In the genomic region with DNA sequence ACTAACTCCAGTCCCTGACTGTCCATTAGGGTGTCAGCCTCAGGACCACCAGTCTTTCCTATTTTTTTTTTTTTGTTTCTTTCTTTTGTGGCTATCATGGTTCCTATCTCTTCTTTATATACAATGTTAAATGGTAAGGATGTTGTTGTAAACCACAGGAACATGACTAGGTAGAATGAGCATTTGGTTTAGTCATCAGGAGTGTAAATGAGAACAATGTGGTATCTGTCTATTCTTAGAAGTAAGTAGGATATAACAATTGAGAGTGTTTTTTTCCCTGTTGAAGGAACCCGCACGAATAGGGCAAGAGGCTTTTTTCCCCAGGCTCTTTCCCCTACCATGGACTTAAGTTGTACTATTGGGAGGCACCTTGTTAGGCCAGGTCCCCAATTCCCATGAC, we compare ENCODE assay signal across 22 cellular contexts.
DNase-seq lines count a peak whose midpoint lies in the region; ATAC-seq and TF ChIP-seq lines count a peak whose summit lies in the region.
"Had no signal": no experiment of that assay in that cellular context is flagged by ENCODE, and none has a peak within 500 bp of the region (broad histone marks: within the 10 kb centered on the region; RNA-seq: fewer than 3 reads in every experiment).

No MANE protein-coding gene starts in this region.

- H2AFZ ChIP-seq in smooth muscle cell (ENCODE audit: low read depth) = no peak overlapping the region
- H2AFZ ChIP-seq: GM23338 had no signal

- H3K4me3 Mint-ChIP-seq in type B pancreatic cell = no peak overlapping the region
- H3K4me3 Mint-ChIP-seq: CD4-positive, alpha-beta memory T cell; GM23338 had no signal

- no peaks in the 10 kb centered on the region for H3F3A ChIP-seq in smooth muscle cell (ENCODE audit: low read depth)

- intact Hi-C loops in left cardiac atrium (cut with DNase I) = no loop called here

- H3K36me3 ChIP-seq in RWPE2 (ENCODE audit: low read depth) = no peaks in the 10 kb centered on the region
- no peaks in the 10 kb centered on the region for H3K36me3 ChIP-seq in smooth muscle cell (ENCODE audit: low read depth)
- H3K36me3 ChIP-seq: BLaER1, SJCRH30 had no signal

- H3K4me3 ChIP-seq in RWPE2 (ENCODE audit: severe bottlenecking) (no peak overlapping the region), epithelial cell of esophagus (ENCODE audit: low read length) (no peak overlapping the region), smooth muscle cell (no peak overlapping the region)
- H3K4me3 ChIP-seq: BLaER1, GM12878, GM23338, SJCRH30 had no signal

- DNase-seq in HPDE6-E6E7 (ENCODE audit: extremely low spot score) = peak; percentile 7
- no peak for DNase-seq in RWPE2 (ENCODE audit: low spot score)
- DNase-seq in epithelial cell of esophagus (ENCODE audit: low read depth) = peak; percentile 80
- no peak for DNase-seq in smooth muscle cell (lab: John Stamatoyannopoulos, UW; ENCODE audit: unreplicated experiment)
- no peak for DNase-seq in left cardiac atrium
- DNase-seq in type B pancreatic cell (ENCODE audit: extremely low spot score, unreplicated experiment) = no peak
- no peak for DNase-seq in activated naive CD4-positive, alpha-beta T cell treated with anti-CD3 and anti-CD28 coated beads, Interleukin-2, amount 50 U/mL, for 72 hours (ENCODE audit: low spot score in 2 of 2)
- DNase-seq: Calu3; CD4-positive, alpha-beta memory T cell; KBM-7; NCI-H1105 treated with DMSO at 0.1 percent for 48 hours; NCI-H1694 treated with DMSO at 0.1 percent for 48 hours; NCI-H2107; NCI-H2227 treated with DMSO at 0.1 percent for 48 hours; NCI-H524; NCI-H82; SJCRH30 had no signal

- TF ChIP-seq CTCF in RWPE2 (IDR thresholded peaks at IDR 0.05; ENCODE audit: poor library complexity, severe bottlenecking) (no peak), epithelial cell of esophagus (IDR thresholded peaks at IDR 0.05; ENCODE audit: insufficient read depth, low read depth, low read length, missing control alignments) (no peak), smooth muscle cell (IDR thresholded peaks at IDR 0.05; ENCODE audit: borderline replicate concordance, insufficient read depth, poor library complexity, severe bottlenecking) (no peak), type B pancreatic cell (conservative IDR thresholded peaks at IDR 0.05) (no peak)

- no peaks in the 10 kb centered on the region for H3K79me2 ChIP-seq in smooth muscle cell (ENCODE audit: low read depth)

- peak overlapping the region; percentile 28 for H3K27ac ChIP-seq in RWPE2 (ENCODE audit: poor library complexity, severe bottlenecking)
- peak overlapping the region; percentile 49 for H3K27ac ChIP-seq in smooth muscle cell (ENCODE audit: low read depth)
- H3K27ac ChIP-seq: BLaER1, SJCRH30 had no signal

- H3K9ac ChIP-seq in smooth muscle cell (ENCODE audit: low read depth) = no peak overlapping the region
- H3K9ac ChIP-seq: BLaER1 had no signal

- peak; percentile 84 for ATAC-seq in RWPE2 (ENCODE audit: low read depth)
- ATAC-seq in left cardiac atrium = no peak
- ATAC-seq in activated naive CD4-positive, alpha-beta T cell treated with anti-CD3 and anti-CD28 coated beads, Interleukin-2, amount 50 U/mL, for 72 hours = no peak
- ATAC-seq: GM12878, GM23338, HCT116, HepG2 had no signal

- no peaks in the 10 kb centered on the region for H3K4me1 Mint-ChIP-seq in type B pancreatic cell (ENCODE audit: unreplicated experiment)
- H3K4me1 Mint-ChIP-seq: CD4-positive, alpha-beta memory T cell; GM23338 had no signal

- H3K9me3 Mint-ChIP-seq in type B pancreatic cell = no peaks in the 10 kb centered on the region
- H3K9me3 Mint-ChIP-seq in activated naive CD4-positive, alpha-beta T cell treated with anti-CD3 and anti-CD28 coated beads, Interleukin-2, amount 50 U/mL, for 72 hours = peaks cover 4 to 19% of the 10 kb centered on the region in 2 donors

- H4K20me1 ChIP-seq in smooth muscle cell (ENCODE audit: low read depth) = no peaks in the 10 kb centered on the region
- H4K20me1 ChIP-seq: BLaER1 had no signal

- H3K9me3 ChIP-seq in RWPE2 (ENCODE audit: severe bottlenecking) (no peaks in the 10 kb centered on the region), smooth muscle cell (replicated peaks; ENCODE audit: low read depth) (no peaks in the 10 kb centered on the region)
- H3K9me3 ChIP-seq: SJCRH30 had no signal

- H3K4me1 ChIP-seq in RWPE2 (ENCODE audit: insufficient read depth, poor library complexity, severe bottlenecking) = peaks cover 7% of the 10 kb centered on the region
- no peaks in the 10 kb centered on the region for H3K4me1 ChIP-seq in smooth muscle cell (ENCODE audit: low read depth)
- H3K4me1 ChIP-seq: BLaER1, SJCRH30 had no signal

- no peak overlapping the region for H3K4me2 ChIP-seq in smooth muscle cell
- H3K4me2 ChIP-seq: BLaER1, GM23338 had no signal

- H3K27ac Mint-ChIP-seq in type B pancreatic cell = no peak overlapping the region
- H3K27ac Mint-ChIP-seq in activated naive CD4-positive, alpha-beta T cell treated with anti-CD3 and anti-CD28 coated beads, Interleukin-2, amount 50 U/mL, for 72 hours = no peak overlapping the region
- H3K27ac Mint-ChIP-seq: CD4-positive, alpha-beta memory T cell; GM23338 had no signal

- no peaks in the 10 kb centered on the region for H3K27me3 Mint-ChIP-seq in type B pancreatic cell
- H3K27me3 Mint-ChIP-seq: CD4-positive, alpha-beta memory T cell had no signal

- no peaks in the 10 kb centered on the region for H3K27me3 ChIP-seq in RWPE2 (ENCODE audit: insufficient read depth, poor library complexity, severe bottlenecking)
- no peaks in the 10 kb centered on the region for H3K27me3 ChIP-seq in smooth muscle cell (ENCODE audit: low read depth)
- H3K27me3 ChIP-seq: BLaER1, SJCRH30 had no signal

- WGBS in smooth muscle cell (ENCODE audit: low lambda C conversion rate) = 89% methylated on average over 2 of the region's 2 CpGs

- H3K36me3 Mint-ChIP-seq in type B pancreatic cell = no peaks in the 10 kb centered on the region
- no peaks in the 10 kb centered on the region for H3K36me3 Mint-ChIP-seq in activated naive CD4-positive, alpha-beta T cell treated with anti-CD3 and anti-CD28 coated beads, Interleukin-2, amount 50 U/mL, for 72 hours
- H3K36me3 Mint-ChIP-seq: CD4-positive, alpha-beta memory T cell had no signal

Comparison
In these comparisons a context has a peak if more than half of its experiments do, and no peak if none do; other contexts are left out.
1. DNase-seq: peak in HPDE6-E6E7 (single experiment) and epithelial cell of esophagus (single experiment); none in RWPE2 (single experiment), smooth muscle cell (single experiment), left cardiac atrium (single experiment), type B pancreatic cell (single experiment) and activated naive CD4-positive, alpha-beta T cell treated with anti-CD3 and anti-CD28 coated beads, Interleukin-2, amount 50 U/mL, for 72 hours (0 of 2).